24 cellular contexts compared by ENCODE assay signal in genomic region chr7:20477091-20477490, GRCh38.
"Had no signal": no experiment of that assay in that cellular context is flagged by ENCODE, and none has a peak within 500 bp of the region (broad histone marks: within the 10 kb centered on the region; RNA-seq: fewer than 3 reads in every experiment).

No MANE protein-coding gene starts in this region.

- H3K4me3 ChIP-seq: stomach, suprapubic skin, testis, thoracic aorta, thyroid gland, tibial artery, transverse colon, upper lobe of left lung, upper lobe of right lung, uterus, vagina had no signal

- H3K36me3 ChIP-seq: stomach, suprapubic skin, thoracic aorta, thyroid gland, tibial artery, transverse colon, upper lobe of left lung, upper lobe of right lung, uterus, vagina had no signal

- H3K9me3 ChIP-seq: stomach, suprapubic skin, testis, thoracic aorta, thyroid gland, tibial artery, transverse colon, upper lobe of left lung, upper lobe of right lung, uterus, vagina had no signal

- H3K4me1 ChIP-seq: stomach, suprapubic skin, thyroid gland, tibial artery, transverse colon, upper lobe of left lung, upper lobe of right lung, uterus, vagina had no signal

- H3K27me3 ChIP-seq: stomach, suprapubic skin, testis, thyroid gland, tibial artery, transverse colon, upper lobe of left lung, upper lobe of right lung, vagina had no signal

- DNase-seq: stimulated activated CD4-positive, alpha-beta T cell treated with anti-CD3 and anti-CD28 coated beads, Interleukin-2, amount 100 ng/mL, for 48 hours; stimulated activated CD4-positive, alpha-beta T cell treated with anti-CD3 and anti-CD28 coated beads, Interleukin-4, amount 100 ng/mL, for 1 hour; stimulated activated CD4-positive, alpha-beta T cell treated with anti-CD3 and anti-CD28 coated beads, Interleukin-4, amount 100 ng/mL, for 24 hours; stimulated activated CD4-positive, alpha-beta T cell treated with anti-CD3 and anti-CD28 coated beads, Interleukin-4, amount 100 ng/mL, for 4 hours; stimulated activated CD8-positive, alpha-beta memory T cell treated with anti-CD3 and anti-CD28 coated beads, Interleukin-4, amount 100 ng/mL, for 48 hours; stimulated activated naive B cell treated with anti-CD40 and anti-IgM and Interleukin-4, amounts not matched to agents 10 μg/mL and 1 μg/mL and 100 μg/mL, for 72 hours; stimulated activated naive CD4-positive, alpha-beta T cell; stimulated activated naive CD4-positive, alpha-beta T cell treated with Interleukin-2 at 50 U/mL for 16 hours; stimulated activated naive CD8-positive, alpha-beta T cell treated with anti-CD3 and anti-CD28 coated beads, Interleukin-15, amount 100 ng/mL, for 72 hours; stimulated activated naive CD8-positive, alpha-beta T cell treated with anti-CD3 and anti-CD28 coated beads, Interleukin-15, Interleukin-2, amounts not matched to agents 100 U/mL and 50 U/mL, for 24 hours; stomach; substantia nigra; testis; thyroid gland; tibial artery; transverse colon; trophoblast cell; upper lobe of left lung; upper lobe of right lung; uterus had no signal

- H3K27ac ChIP-seq: stomach, suprapubic skin, testis, thoracic aorta, thyroid gland, tibial artery, transverse colon, upper lobe of left lung, upper lobe of right lung, uterus, vagina had no signal

- FAIRE-seq: urothelium cell line had no signal
